In genomic region chr3:55166577-55167555, GRCh38 we compare ENCODE assay signal across 19 cellular contexts.
DNase-seq lines count a peak whose midpoint lies in the region; ATAC-seq and TF ChIP-seq lines count a peak whose summit lies in the region.
"Had no signal": no experiment of that assay in that cellular context is flagged by ENCODE, and none has a peak within 500 bp of the region (broad histone marks: within the 10 kb centered on the region; RNA-seq: fewer than 3 reads in every experiment).

No MANE protein-coding gene starts in this region.

- H3K9me3 ChIP-seq in osteoblast (ENCODE audit: low read depth, low read length) (no peaks in the 10 kb centered on the region), tibial nerve (no peaks in the 10 kb centered on the region)
- H3K9me3 ChIP-seq: HAP-1, SJSA1 had no signal

- H3K4me3 ChIP-seq in osteoblast (ENCODE audit: insufficient read depth, low read length) (no peak overlapping the region), tibial nerve (no peak overlapping the region)
- H3K4me3 ChIP-seq: HAP-1, SJSA1 had no signal

- DNase-seq in DMS 273 (lab: John Stamatoyannopoulos, UW; ENCODE audit: unreplicated experiment) (peak; percentile 1), DMS 273 treated with DMSO at 0.1 percent for 48 hours (lab: John Stamatoyannopoulos, UW) (no peak), HFFc6 (peak; percentile 34), astrocyte of the hippocampus (ENCODE audit: low read depth, low spot score) (peak; percentile 40), osteoblast (ENCODE audit: insufficient read length, low spot score, missing footprints) (no peak), tibial nerve (ENCODE audit: low spot score in 2 of 2) (no peak)
- DNase-seq: activated CD8-positive, alpha-beta memory T cell treated with anti-CD3 and anti-CD28 coated beads for 24 hours; activated gamma-delta T cell; mesendoderm; NCI-H187; NCI-H82; stimulated activated CD4-positive, alpha-beta T cell treated with anti-CD3 and anti-CD28 coated beads, Interleukin-4, amount 100 ng/mL, for 4 hours had no signal

- H4K20me1 ChIP-seq in osteoblast (ENCODE audit: insufficient read depth, low read length): no peaks in the 10 kb centered on the region

- TF ChIP-seq CTCF in HFFc6 (IDR thresholded peaks at IDR 0.05) (peak; percentile 27; the same call in 1 of the 2 replicates), osteoblast (IDR thresholded peaks at IDR 0.05; ENCODE audit: extremely low read depth, low read depth, low read length) (peak; percentile 35), tibial nerve (IDR thresholded peaks at IDR 0.05) (no peak)

- peak overlapping the region; percentile 25; the same call in 1 of the 2 replicates for H3K4me3 Mint-ChIP-seq in HFFc6
- H3K4me3 Mint-ChIP-seq: neural crest cell had no signal

- H3K27ac ChIP-seq in osteoblast (ENCODE audit: low read depth, low read length) (peak overlapping the region; percentile 99), tibial nerve (no peak overlapping the region)
- H3K27ac ChIP-seq: 22Rv1, SJSA1 had no signal

- TF ChIP-seq EP300 in tibial nerve (IDR thresholded peaks at IDR 0.05): no peak

- no peaks in the 10 kb centered on the region for H3K27me3 ChIP-seq in osteoblast (ENCODE audit: insufficient read depth, low read length)
- no peaks in the 10 kb centered on the region for H3K27me3 ChIP-seq in tibial nerve
- H3K27me3 ChIP-seq: SJSA1 had no signal

- peaks cover 94% of the 10 kb centered on the region for H3K4me1 Mint-ChIP-seq in HFFc6 (ENCODE audit: low read depth)

- H3K36me3 ChIP-seq in osteoblast (ENCODE audit: insufficient read depth, low read length): no peaks in the 10 kb centered on the region
- no peaks in the 10 kb centered on the region for H3K36me3 ChIP-seq in tibial nerve
- H3K36me3 ChIP-seq: HAP-1, SJSA1 had no signal

- no peak overlapping the region for H3K4me2 ChIP-seq in osteoblast (ENCODE audit: insufficient read depth, low read length)

- no peak for TF ChIP-seq POLR2A in tibial nerve (IDR thresholded peaks at IDR 0.05)

- peak overlapping the region; percentile 94 for H3K27ac Mint-ChIP-seq in HFFc6

- H3K79me2 ChIP-seq in osteoblast (ENCODE audit: insufficient read depth, low read length): no peaks in the 10 kb centered on the region

- H3K4me1 ChIP-seq in osteoblast (ENCODE audit: insufficient read depth, low read length): peaks cover 61% of the 10 kb centered on the region
- H3K4me1 ChIP-seq in tibial nerve: peaks cover 0 to 24% (median 0%) of the 10 kb centered on the region in 4 donors
- H3K4me1 ChIP-seq: HAP-1 had no signal

- WGBS in tibial nerve, 2 donors: 55% methylated on average over 5 of the region's 5 CpGs

- H2AFZ ChIP-seq in osteoblast (ENCODE audit: low read length): no peak overlapping the region

- ATAC-seq in HG03108 (IDR thresholded peaks at IDR 0.05; ENCODE audit: unreplicated experiment): no peak
- ATAC-seq in GM18858 (IDR thresholded peaks at IDR 0.05; ENCODE audit: unreplicated experiment): no peak
- ATAC-seq: sciatic nerve had no signal

- no peaks in the 10 kb centered on the region for H3K9me3 Mint-ChIP-seq in HFFc6

- H3K36me3 Mint-ChIP-seq in HFFc6 (ENCODE audit: low read depth): peaks cover 6% of the 10 kb centered on the region; the same call in 1 of the 2 replicates

- no peaks in the 10 kb centered on the region for H3K27me3 Mint-ChIP-seq in HFFc6 (ENCODE audit: insufficient read depth)

Comparison
In these comparisons a context has a peak if more than half of its experiments do, and no peak if none do; other contexts are left out.
1. DNase-seq: peak in DMS 273 (single experiment), HFFc6 (single experiment) and astrocyte of the hippocampus (single experiment); none in DMS 273 treated with DMSO at 0.1 percent for 48 hours (single experiment), osteoblast (single experiment) and tibial nerve (0 of 2).
2. CTCF ChIP-seq: peak in HFFc6 (single experiment) and osteoblast (single experiment); none in tibial nerve (0 of 5).